ENCODE assay signal across 7 cellular contexts in the genomic region with DNA sequence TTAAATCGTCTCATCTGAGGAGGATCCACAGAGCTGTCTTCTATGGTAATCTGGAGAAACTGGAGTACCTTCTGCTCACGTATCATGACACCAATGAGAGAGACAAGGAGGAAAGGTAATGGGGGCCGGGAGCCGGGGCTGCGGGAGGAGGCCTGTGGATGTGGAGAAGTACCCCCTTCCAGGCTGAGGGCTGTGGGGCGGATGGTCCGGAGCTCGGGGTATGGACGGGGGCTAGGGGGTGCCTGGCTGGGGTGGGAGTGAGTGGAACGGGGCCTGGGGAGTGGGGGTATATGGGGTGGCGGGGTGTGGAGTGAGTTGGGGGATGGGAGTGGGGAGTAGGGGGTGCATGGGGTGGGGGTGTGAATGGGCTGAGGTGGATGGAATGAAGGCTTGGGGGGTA.
DNase-seq lines count a peak whose midpoint lies in the region; ATAC-seq, FAIRE-seq and TF ChIP-seq lines count a peak whose summit lies in the region.
"Not testable (repeated sequence)": the region's sequence is repeated elsewhere in the genome, so short reads cannot be mapped to it uniquely, and the experiment has no call there.

No MANE protein-coding gene starts in this region.

- not testable (repeated sequence) for H3K36me3 Mint-ChIP-seq in activated CD8-positive, alpha-beta T cell treated with anti-CD3 and anti-CD28 coated beads, Interleukin-2, amount 10 ng/mL, durations not matched to agents 7 days and 5 days (ENCODE audit: low read depth)

- DNase-seq in NT2/D1 (ENCODE audit: low read depth, low spot score); activated CD8-positive, alpha-beta T cell treated with anti-CD3 and anti-CD28 coated beads, Interleukin-2, amount 10 ng/mL, durations not matched to agents 7 days and 5 days; GM12878 (ENCODE audit: low read depth, low spot score); fibroblast of lung (ENCODE audit: low read depth in 2 of 2); mesendoderm; psoas muscle: not testable (repeated sequence)

- in situ Hi-C loops in GM12878 (cut with MboI) = not testable (repeated sequence)

- CTCF ChIA-PET in activated CD8-positive, alpha-beta T cell treated with anti-CD3 and anti-CD28 coated beads, Interleukin-2, amount 10 ng/mL, durations not matched to agents 7 days and 5 days (lab: Charles Lee) = interaction anchor here (1.6 kb wide), 1 partner anchor 26 kb away, joined by 5 read pairs; no protein-coding TSS in a partner anchor
- CTCF ChIA-PET in GM12878 (lab: Yijun Ruan, JAX) = not testable (repeated sequence)

- H2AK5ac ChIP-seq in mesendoderm (ENCODE audit: low read length) = not testable (repeated sequence)

- peaks cover 14% of the 10 kb centered on the region for H3K27me3 ChIP-seq in NT2/D1 (ENCODE audit: insufficient read depth, insufficient read length)
- H3K27me3 ChIP-seq in GM12878 (replicated peaks in 1 of 2; ENCODE audit: control insufficient read depth in 2 of 2, insufficient read depth in 2 of 2, low read length in 1 of 2); fibroblast of lung (ENCODE audit: control insufficient read depth, insufficient read depth, low read length); mesendoderm (ENCODE audit: insufficient read depth, low read length, poor library complexity): not testable (repeated sequence)
- H3K27me3 ChIP-seq in psoas muscle (ENCODE audit: insufficient read depth in 3 of 3, low read length in 2 of 3) = peaks cover 0 to 29% (median 13%) of the 10 kb centered on the region in 3 donors

- not testable (repeated sequence) for H4K8ac ChIP-seq in mesendoderm (ENCODE audit: low read depth, low read length)

- H3K56ac ChIP-seq in mesendoderm (ENCODE audit: low read length) = peak overlapping the region; percentile 44

- H3K79me2 ChIP-seq in GM12878 (ENCODE audit: control insufficient read depth, insufficient read depth, low read length); fibroblast of lung (ENCODE audit: control insufficient read depth, insufficient read depth, low read length); mesendoderm (ENCODE audit: control insufficient read depth, insufficient read depth, low read length): not testable (repeated sequence)

- peak overlapping the region; percentile 40 for H3K4me3 ChIP-seq in NT2/D1 (ENCODE audit: insufficient read length, low read depth)
- H3K4me3 ChIP-seq in GM12878 = peak overlapping the region; percentile 60; the same call in 1 of the 2 replicates
- not testable (repeated sequence) for H3K4me3 ChIP-seq in fibroblast of lung (replicated peaks in 1 of 4; ENCODE audit: control extremely low read depth in 1 of 4, insufficient read depth in 1 of 4, low read depth in 3 of 4, low read length in 4 of 4); mesendoderm (ENCODE audit: low read length)
- H3K4me3 ChIP-seq in psoas muscle = peak overlapping the region; percentile 60

- H3K9me3 Mint-ChIP-seq in activated CD8-positive, alpha-beta T cell treated with anti-CD3 and anti-CD28 coated beads, Interleukin-2, amount 10 ng/mL, durations not matched to agents 7 days and 5 days (ENCODE audit: insufficient read depth) = not testable (repeated sequence)

- H2BK120ac ChIP-seq in mesendoderm (ENCODE audit: low read depth, low read length) = not testable (repeated sequence)

- 15% methylated on average over 4 of the region's 11 CpGs for WGBS in GM12878 (ENCODE audit: insufficient coverage, insufficient replicate concordance, low lambda C conversion rate, missing lambda C conversion rate)
- no CpG with 5 or more reads among the region's 11 CpGs for WGBS in mesendoderm (ENCODE audit: extremely low coverage, insufficient coverage, low lambda C conversion rate)
- WGBS in psoas muscle, 3 donors = 41 to 56% (median 43%) methylated on average over 9 to 11 of the region's 11 CpGs

- BruUV-seq in GM12878 (replicated peaks; lab: Mats Ljungman, UMichigan) = not testable (repeated sequence)

- not testable (repeated sequence) for H2BK5ac ChIP-seq in mesendoderm (ENCODE audit: low read length)

- not testable (repeated sequence) for H4K5ac ChIP-seq in mesendoderm (ENCODE audit: low read length)

- not testable (repeated sequence) for H3K79me1 ChIP-seq in mesendoderm (ENCODE audit: low read length)

- H3K9me3 ChIP-seq in ES-I3 (ENCODE audit: control insufficient read depth, insufficient read depth, low read length); NT2/D1 (ENCODE audit: insufficient read depth, low read length); GM12878 (replicated peaks; ENCODE audit: control insufficient read depth, insufficient read depth, low read length); fibroblast of lung (ENCODE audit: control insufficient read depth, insufficient read depth, low read depth, low read length); psoas muscle: not testable (repeated sequence)

- not testable (repeated sequence) for H3K4ac ChIP-seq in mesendoderm (ENCODE audit: low read depth, low read length)

- H3K27me3 Mint-ChIP-seq in activated CD8-positive, alpha-beta T cell treated with anti-CD3 and anti-CD28 coated beads, Interleukin-2, amount 10 ng/mL, durations not matched to agents 7 days and 5 days (ENCODE audit: low read depth) = peaks cover 28% of the 10 kb centered on the region

- not testable (repeated sequence) for H3K23ac ChIP-seq in mesendoderm (ENCODE audit: low read length)

- not testable (repeated sequence) for H3K27ac Mint-ChIP-seq in activated CD8-positive, alpha-beta T cell treated with anti-CD3 and anti-CD28 coated beads, Interleukin-2, amount 10 ng/mL, durations not matched to agents 7 days and 5 days

- H3K4me3 Mint-ChIP-seq in activated CD8-positive, alpha-beta T cell treated with anti-CD3 and anti-CD28 coated beads, Interleukin-2, amount 10 ng/mL, durations not matched to agents 7 days and 5 days = peak overlapping the region; percentile 74

- not testable (repeated sequence) for TF ChIP-seq RAD21 in GM12878 (IDR thresholded peaks at IDR 0.05; ENCODE audit: insufficient read depth, low read depth, low read length)

- POLR2A ChIA-PET in activated CD8-positive, alpha-beta T cell treated with anti-CD3 and anti-CD28 coated beads, Interleukin-2, amount 10 ng/mL, durations not matched to agents 7 days and 5 days (lab: Charles Lee) = interaction anchor here (0.6 to 0.9 kb wide), 2 partner anchors 10 to 63 kb away, joined by 3 read pairs; no protein-coding TSS in a partner anchor
- POLR2A ChIA-PET in GM12878 (lab: Charles Lee) = not testable (repeated sequence)

- H3K18ac ChIP-seq in mesendoderm (ENCODE audit: low read length) = not testable (repeated sequence)

- H3K36me3 ChIP-seq in ES-I3 (ENCODE audit: insufficient read depth, low read length); NT2/D1 (ENCODE audit: insufficient read depth, insufficient read length, low read length); GM12878 (ENCODE audit: control insufficient read depth in 2 of 2, insufficient read depth in 2 of 2, low read length in 1 of 2); fibroblast of lung (ENCODE audit: control insufficient read depth, insufficient read depth, low read length); mesendoderm (ENCODE audit: control insufficient read depth, insufficient read depth, low read length); psoas muscle (ENCODE audit: insufficient read depth in 1 of 2, low read depth in 1 of 2): not testable (repeated sequence)

- SMC1A ChIA-PET in GM12878 (lab: Charles Lee; ENCODE audit: uncharacterized antibody, unreplicated experiment) = not testable (repeated sequence)

- not testable (repeated sequence) for H4K20me1 ChIP-seq in GM12878 (ENCODE audit: control insufficient read depth, insufficient read depth); fibroblast of lung (ENCODE audit: control insufficient read depth, extremely low read depth, insufficient read depth, low read length)

- TF ChIP-seq POLR2A in GM12878 (IDR thresholded peaks at IDR 0.05; ENCODE audit: low read depth, low read length) = not testable (repeated sequence)

- RAD21 ChIA-PET in GM12878 (lab: Charles Lee; ENCODE audit: unreplicated experiment) = not testable (repeated sequence)

- not testable (repeated sequence) for TF ChIP-seq EP300 in GM12878 (IDR thresholded peaks at IDR 0.05; ENCODE audit: borderline replicate concordance in 1 of 2, control insufficient read depth in 1 of 2, low read depth in 2 of 2, low read length in 2 of 2)

- not testable (repeated sequence) for TF ChIP-seq CTCF in GM12878 (IDR thresholded peaks at IDR 0.05 in 2 of 3, conservative IDR thresholded peaks at IDR 0.05 in 1 of 3; ENCODE audit: control insufficient read depth in 2 of 3, extremely low read depth in 1 of 3, insufficient read depth in 1 of 3, low read depth in 3 of 3, low read length in 3 of 3); fibroblast of lung (conservative IDR thresholded peaks at IDR 0.05 in 1 of 2, IDR thresholded peaks at IDR 0.05 in 1 of 2; ENCODE audit: low read depth in 1 of 2, low read length in 2 of 2); psoas muscle (IDR thresholded peaks at IDR 0.05)

- peak overlapping the region; percentile 55; the same call in 1 of the 2 replicates for H2AFZ ChIP-seq in GM12878 (ENCODE audit: control insufficient read depth, low read depth, low read length)
- H2AFZ ChIP-seq in fibroblast of lung (ENCODE audit: low read length) = not testable (repeated sequence)

- H2BK15ac ChIP-seq in mesendoderm (replicated peaks; ENCODE audit: low read depth) = not testable (repeated sequence)

- intact Hi-C loops in GM12878 (cut with micrococcal nuclease; ENCODE audit: unreplicated experiment); psoas muscle (cut with DNase I): not testable (repeated sequence)

- not testable (repeated sequence) for H3K27ac ChIP-seq in GM12878 (ENCODE audit: control insufficient read depth, insufficient read depth); fibroblast of lung (ENCODE audit: insufficient read depth, low read length); mesendoderm (ENCODE audit: low read depth, low read length); psoas muscle

- not testable (repeated sequence) for ATAC-seq in activated CD8-positive, alpha-beta T cell treated with anti-CD3 and anti-CD28 coated beads, Interleukin-2, amount 10 ng/mL, durations not matched to agents 7 days and 5 days; GM12878; psoas muscle

- not testable (repeated sequence) for H3K4me1 ChIP-seq in ES-I3 (ENCODE audit: insufficient read depth, low read length); NT2/D1 (ENCODE audit: insufficient read depth, insufficient read length); GM12878 (ENCODE audit: control insufficient read depth, insufficient read depth, low read length); fibroblast of lung (ENCODE audit: control insufficient read depth, extremely low read depth, insufficient read depth, low read length); mesendoderm (ENCODE audit: control insufficient read depth, low read depth, low read length)
- peaks cover 10% of the 10 kb centered on the region for H3K4me1 ChIP-seq in psoas muscle

- peak overlapping the region; percentile 17; the same call in 1 of the 2 replicates for H3K9ac ChIP-seq in ES-I3 (ENCODE audit: low read depth, low read length)
- H3K9ac ChIP-seq in NT2/D1 (ENCODE audit: insufficient read length, low read depth) = peak overlapping the region; percentile 61
- not testable (repeated sequence) for H3K9ac ChIP-seq in GM12878 (ENCODE audit: control insufficient read depth, insufficient read depth, low read length); fibroblast of lung (ENCODE audit: insufficient read depth, low read length); mesendoderm (ENCODE audit: low read length)

- not testable (repeated sequence) for H3K4me1 Mint-ChIP-seq in activated CD8-positive, alpha-beta T cell treated with anti-CD3 and anti-CD28 coated beads, Interleukin-2, amount 10 ng/mL, durations not matched to agents 7 days and 5 days (ENCODE audit: low read depth)

- FAIRE-seq in GM12878 (lab: Jason Lieb, UNC) = not testable (repeated sequence)

- peak overlapping the region; percentile 71; the same call in 1 of the 2 replicates for H3K4me2 ChIP-seq in GM12878 (ENCODE audit: control insufficient read depth, insufficient read depth)
- H3K4me2 ChIP-seq in fibroblast of lung (ENCODE audit: extremely low read depth, insufficient read depth, low read length) = peak overlapping the region; percentile 54
- H3K4me2 ChIP-seq in mesendoderm (ENCODE audit: low read length) = peak overlapping the region; percentile 53
